Comparison of ENCODE assay signal across 16 cellular contexts in genomic region chr6:27426045-27426620, GRCh38.
"Had no signal": no experiment of that assay in that cellular context is flagged by ENCODE, and none has a peak within 500 bp of the region (broad histone marks: within the 10 kb centered on the region; RNA-seq: fewer than 3 reads in every experiment).

No MANE protein-coding gene starts in this region.

- ATAC-seq: activated CD4-positive, alpha-beta T cell treated with anti-CD3 and anti-CD28 coated beads for 36 hours; WTC11 had no signal

- DNase-seq: activated CD4-positive, alpha-beta T cell treated with anti-CD3 and anti-CD28 coated beads for 36 hours; activated CD4-positive, alpha-beta T cell treated with anti-CD3 and anti-CD28 coated beads, Interleukin-2, amount 50 U/mL, for 48 hours; activated naive CD4-positive, alpha-beta T cell; activated naive CD8-positive, alpha-beta T cell treated with anti-CD3 and anti-CD28 coated beads for 36 hours; amniotic stem cell; brain microvascular endothelial cell; cortex of kidney; effector CD4-positive, alpha-beta T cell; kidney glomerular epithelial cell; left ventricle myocardium inferior; mammary epithelial cell; midbrain; nephron progenitor cell; stimulated activated CD4-positive, alpha-beta T cell treated with anti-CD3 and anti-CD28 coated beads, Interleukin-15, amount 100 ng/mL, for 24 hours; stimulated activated CD4-positive, alpha-beta T cell treated with anti-CD3 and anti-CD28 coated beads, Interleukin-2, amount 100 ng/mL, for 48 hours had no signal
